8 cellular contexts compared by ENCODE assay signal in the genomic region with DNA sequence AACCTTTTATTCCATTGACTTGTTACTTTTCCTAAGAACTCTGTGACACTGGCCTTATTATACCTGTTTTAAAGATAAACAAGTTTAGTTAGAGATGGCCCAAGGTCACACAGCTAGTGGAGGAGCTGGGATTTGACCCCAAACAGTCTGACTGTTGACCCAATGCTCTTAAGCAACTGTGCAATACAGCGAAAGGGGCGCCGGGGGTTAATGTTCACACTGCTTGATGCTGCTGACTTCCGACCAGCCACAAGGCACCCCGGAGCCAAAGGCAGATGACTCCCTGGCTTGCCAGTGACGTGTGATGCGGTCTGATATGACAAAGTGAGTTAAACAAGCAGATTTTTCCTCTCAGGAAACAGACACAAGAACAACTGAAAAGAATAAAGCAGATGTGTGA.
DNase-seq lines count a peak whose midpoint lies in the region; ATAC-seq and TF ChIP-seq lines count a peak whose summit lies in the region.

No MANE protein-coding gene starts in this region.

- no peak for TF ChIP-seq CTCF in AG09309 (IDR thresholded peaks at IDR 0.05; ENCODE audit: control insufficient read depth, insufficient read depth, low read depth, low read length, missing control alignments)
- no peak for TF ChIP-seq CTCF in coronary artery (IDR thresholded peaks at IDR 0.05)

- no peaks in the 10 kb centered on the region for H3K27me3 ChIP-seq in muscle layer of duodenum (ENCODE audit: low read depth, low read length)

- H3K27ac ChIP-seq in coronary artery: peak overlapping the region; percentile 14 to 46
- H3K27ac ChIP-seq in muscle layer of duodenum (ENCODE audit: low read length): peak overlapping the region; percentile 52

- no peaks in the 10 kb centered on the region for H3K36me3 ChIP-seq in muscle layer of duodenum (ENCODE audit: control insufficient read depth in 1 of 2, insufficient read depth in 2 of 2, low read length in 2 of 2)

- DNase-seq in AG09309 (ENCODE audit: low read depth) (peak; percentile 52), HK-2 (ENCODE audit: unreplicated experiment) (peak; percentile 49), coronary artery (ENCODE audit: low spot score) (peak; percentile 87), SW480 (ENCODE audit: low spot score) (no peak)
- peak; percentile 82 to 84 for DNase-seq in activated CD4-positive, alpha-beta T cell treated with anti-CD3 and anti-CD28 coated beads for 4 hours
- DNase-seq in stimulated activated CD8-positive, alpha-beta memory T cell treated with anti-CD3 and anti-CD28 coated beads, Interleukin-4, amount 100 ng/mL, for 48 hours: peak; percentile 87

- peak; percentile 89 for ATAC-seq in GM19463 (IDR thresholded peaks at IDR 0.05; ENCODE audit: unreplicated experiment)

- peaks cover 26 to 45% of the 10 kb centered on the region in 2 donors for H3K4me1 ChIP-seq in muscle layer of duodenum (ENCODE audit: control insufficient read depth in 1 of 2, insufficient read depth in 2 of 2, low read length in 2 of 2)

- H3K9me3 ChIP-seq in muscle layer of duodenum (ENCODE audit: control insufficient read depth in 1 of 2, low read length in 2 of 2): no peaks in the 10 kb centered on the region

- no peak overlapping the region for H3K4me3 ChIP-seq in AG09309 (ENCODE audit: control insufficient read depth, low read depth, low read length)
- peak overlapping the region; percentile 44 for H3K4me3 ChIP-seq in coronary artery
- H3K4me3 ChIP-seq in muscle layer of duodenum (ENCODE audit: low read depth in 1 of 2, low read length in 2 of 2): no peak overlapping the region
